In the genomic region with DNA sequence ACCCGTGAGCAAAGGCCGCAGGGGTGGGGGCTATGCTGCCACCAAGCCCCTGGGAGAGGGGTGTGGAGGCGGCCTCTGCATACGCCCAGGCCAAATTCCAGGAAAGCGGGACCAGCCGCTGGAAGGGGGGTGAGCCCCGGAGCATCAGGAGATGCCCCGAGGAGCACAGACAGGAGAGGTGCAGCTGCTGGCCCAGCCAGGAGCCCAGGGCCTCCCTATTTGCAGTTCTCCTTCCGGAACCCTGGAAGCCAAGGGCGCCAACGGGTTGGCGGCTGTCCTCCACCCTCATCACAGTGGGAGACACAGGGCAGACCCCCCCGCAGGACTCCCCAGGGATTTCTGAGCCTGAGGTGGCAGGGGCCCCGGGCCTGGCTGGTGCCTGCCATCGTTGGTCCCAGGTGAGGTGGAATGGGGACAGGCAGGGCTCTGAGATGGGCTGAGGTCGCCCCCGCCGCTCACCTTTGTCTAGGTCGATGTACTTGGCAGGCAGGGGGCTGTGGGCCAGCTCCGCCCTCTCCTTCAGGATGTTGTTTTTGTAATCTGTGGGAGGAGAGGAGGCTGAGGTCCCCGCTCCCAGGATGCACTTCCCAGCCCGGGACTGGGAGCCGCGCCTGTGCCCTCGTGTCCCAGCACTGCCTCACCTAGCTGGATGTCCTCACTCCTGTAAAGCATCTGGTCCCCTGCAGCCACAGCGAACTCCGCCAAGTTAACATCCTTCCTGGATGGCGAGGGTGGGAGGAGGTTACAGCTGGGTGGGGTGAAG, we compare ENCODE assay signal across 13 cellular contexts. TPM values are rescaled to one million over a fixed set of nuclear protein-coding genes. Genes with fewer than 3 reads are reported as not detected.
DNase-seq lines count a peak whose midpoint lies in the region; ATAC-seq and TF ChIP-seq lines count a peak whose summit lies in the region.
"Had no signal": no experiment of that assay in that cellular context is flagged by ENCODE, and none has a peak within 500 bp of the region (broad histone marks: within the 10 kb centered on the region; RNA-seq: fewer than 3 reads in every experiment).

No MANE protein-coding gene starts in this region.

- H3K36me3 Mint-ChIP-seq in CD4-positive, alpha-beta T cell (ENCODE audit: low read depth) = no peaks in the 10 kb centered on the region
- H3K36me3 Mint-ChIP-seq in WTC11 (no peaks in the 10 kb centered on the region), nephron (ENCODE audit: low read depth) (peaks cover 8% of the 10 kb centered on the region)

- H3K4me1 Mint-ChIP-seq in CD4-positive, alpha-beta T cell (ENCODE audit: low read depth) = peaks cover 20% of the 10 kb centered on the region
- H3K4me1 Mint-ChIP-seq in WTC11 = peaks cover 25% of the 10 kb centered on the region
- peaks cover 11% of the 10 kb centered on the region for H3K4me1 Mint-ChIP-seq in nephron

- DNase-seq in CD4-positive, alpha-beta T cell = no peak
- DNase-seq in H7 = peak; percentile 93
- peak; percentile 68 for DNase-seq in WTC11 (ENCODE audit: low spot score)
- no peak for DNase-seq in NCI-H187 (lab: John Stamatoyannopoulos, UW)
- no peak for DNase-seq in upper lobe of right lung
- DNase-seq in G401 (ENCODE audit: low spot score) = no peak
- DNase-seq: EL; Kasumi-1; ovary; stimulated activated CD4-positive, alpha-beta T cell treated with anti-CD3 and anti-CD28 coated beads, Interleukin-4, amount 100 ng/mL, for 24 hours; T-helper 2 cell had no signal

- H3K4me1 ChIP-seq in upper lobe of right lung = peaks cover 25% of the 10 kb centered on the region

- intact Hi-C loops in CD4-positive, alpha-beta T cell (cut with DNase I, micrococcal nuclease) = loop anchor here in 1 of 2 experiments (2.0 kb wide), 1 partner anchor 17 kb away; no protein-coding TSS in a partner anchor
- intact Hi-C loops in upper lobe of right lung (cut with DNase I) = no loop called here

- peak overlapping the region; percentile 31 for H3K4me3 ChIP-seq in H7 (ENCODE audit: insufficient read depth, low read depth, low read length)
- H3K4me3 ChIP-seq in upper lobe of right lung = no peak overlapping the region
- H3K4me3 ChIP-seq: ovary had no signal

- no peaks in the 10 kb centered on the region for H3K36me3 ChIP-seq in H7 (replicated peaks; ENCODE audit: control insufficient read depth, insufficient read depth, low read length)
- H3K36me3 ChIP-seq in upper lobe of right lung = no peaks in the 10 kb centered on the region
- H3K36me3 ChIP-seq: ovary had no signal

- in situ Hi-C loops in G401 (cut with HindIII; ENCODE audit: low sequenced_read_pairs) = no loop called here

- no peak overlapping the region for H3K27ac ChIP-seq in CD4-positive, alpha-beta T cell (ENCODE audit: low read depth, low read length)
- H3K27ac ChIP-seq in upper lobe of right lung = no peak overlapping the region
- H3K27ac ChIP-seq: ovary had no signal

- POLR2A ChIA-PET in CD4-positive, alpha-beta T cell (lab: Charles Lee) = interaction anchor here (1.0 to 2.3 kb wide), 2 partner anchors 12 to 18 kb away, joined by 3 to 12 read pairs; no protein-coding TSS in a partner anchor
- POLR2A ChIA-PET in WTC11 (lab: Charles Lee) = interaction anchor here (0.6 to 1.1 kb wide), 2 partner anchors 18 to 39 kb away, joined by 3 to 4 read pairs; no protein-coding TSS in a partner anchor

- no peaks in the 10 kb centered on the region for H3K9me3 ChIP-seq in CD4-positive, alpha-beta T cell (ENCODE audit: control insufficient read depth, low read length)
- H3K9me3 ChIP-seq in upper lobe of right lung = no peaks in the 10 kb centered on the region
- H3K9me3 ChIP-seq: ovary had no signal

- H3K4me3 Mint-ChIP-seq in CD4-positive, alpha-beta T cell = peak overlapping the region; percentile 80
- peak overlapping the region; percentile 73 for H3K4me3 Mint-ChIP-seq in WTC11
- peak overlapping the region; percentile 34 to 80 (median 47) for H3K4me3 Mint-ChIP-seq in nephron

- H3K27me3 Mint-ChIP-seq in CD4-positive, alpha-beta T cell = peaks cover 35% of the 10 kb centered on the region
- peaks cover 17% of the 10 kb centered on the region for H3K27me3 Mint-ChIP-seq in WTC11 (ENCODE audit: low read depth)
- peaks cover 11% of the 10 kb centered on the region for H3K27me3 Mint-ChIP-seq in nephron (ENCODE audit: low read depth)

- no peak overlapping the region for H3K27ac Mint-ChIP-seq in CD4-positive, alpha-beta T cell
- H3K27ac Mint-ChIP-seq in WTC11 (no peak overlapping the region), nephron (no peak overlapping the region)

- no peak for TF ChIP-seq CTCF in CD4-positive, alpha-beta T cell (IDR thresholded peaks at IDR 0.05)
- no peak for TF ChIP-seq CTCF in WTC11 (IDR thresholded peaks at IDR 0.05)
- TF ChIP-seq CTCF in nephron (IDR thresholded peaks at IDR 0.05; ENCODE audit: unreplicated experiment in 3 of 3) = no peak
- no peak for TF ChIP-seq CTCF in upper lobe of right lung (IDR thresholded peaks at IDR 0.05)

- CTCF ChIA-PET in CD4-positive, alpha-beta T cell (lab: Charles Lee) = interaction anchor here (2.0 kb wide), 1 partner anchor 18 kb away, joined by 9 read pairs; no protein-coding TSS in a partner anchor
- CTCF ChIA-PET in WTC11 (lab: Charles Lee) = interaction anchor here (1.0 to 1.5 kb wide), 7 partner anchors 8 to 62 kb away, joined by 3 to 4 read pairs (median 3); partner anchors contain the start of gene AURKAIP1

- ATAC-seq in CD4-positive, alpha-beta T cell (ENCODE audit: poor library complexity) = no peak
- ATAC-seq in WTC11 (peak; percentile 62), HG03442 (IDR thresholded peaks at IDR 0.05; ENCODE audit: unreplicated experiment) (no peak), upper lobe of right lung (no peak)

- peaks cover 45% of the 10 kb centered on the region for H3K27me3 ChIP-seq in CD4-positive, alpha-beta T cell (ENCODE audit: control insufficient read depth, insufficient read depth, low read length)
- H3K27me3 ChIP-seq in H7 (ENCODE audit: control insufficient read depth, insufficient read depth, low read length) = peaks cover 18% of the 10 kb centered on the region
- H3K27me3 ChIP-seq in upper lobe of right lung = peaks cover 22% of the 10 kb centered on the region
- H3K27me3 ChIP-seq: ovary had no signal

- H3K9me3 Mint-ChIP-seq in CD4-positive, alpha-beta T cell = no peaks in the 10 kb centered on the region
- no peaks in the 10 kb centered on the region for H3K9me3 Mint-ChIP-seq in WTC11
- H3K9me3 Mint-ChIP-seq in nephron = no peaks in the 10 kb centered on the region

TF ChIP-seq in WTC11, 78 proteins besides CTCF, POLR2A, EP300 and RAD21 (continues in another document):
- TF ChIP-seq, protein P1, sequence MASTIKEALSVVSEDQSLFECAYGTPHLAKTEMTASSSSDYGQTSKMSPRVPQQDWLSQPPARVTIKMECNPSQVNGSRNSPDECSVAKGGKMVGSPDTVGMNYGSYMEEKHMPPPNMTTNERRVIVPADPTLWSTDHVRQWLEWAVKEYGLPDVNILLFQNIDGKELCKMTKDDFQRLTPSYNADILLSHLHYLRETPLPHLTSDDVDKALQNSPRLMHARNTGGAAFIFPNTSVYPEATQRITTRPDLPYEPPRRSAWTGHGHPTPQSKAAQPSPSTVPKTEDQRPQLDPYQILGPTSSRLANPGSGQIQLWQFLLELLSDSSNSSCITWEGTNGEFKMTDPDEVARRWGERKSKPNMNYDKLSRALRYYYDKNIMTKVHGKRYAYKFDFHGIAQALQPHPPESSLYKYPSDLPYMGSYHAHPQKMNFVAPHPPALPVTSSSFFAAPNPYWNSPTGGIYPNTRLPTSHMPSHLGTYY (CRISPR knock-in tag; IDR thresholded peaks at IDR 0.05) = no peak
- TF ChIP-seq IRF1 (CRISPR knock-in tag; IDR thresholded peaks at IDR 0.05) (no peak), SOX15 (CRISPR knock-in tag; IDR thresholded peaks at IDR 0.05) (no peak), EMX1 (CRISPR knock-in tag; IDR thresholded peaks at IDR 0.05) (no peak; the same call in 1 of the 2 replicates), ZNF263 (CRISPR knock-in tag; IDR thresholded peaks at IDR 0.05; ENCODE audit: low read depth) (no peak), ZNF317 (CRISPR knock-in tag; IDR thresholded peaks at IDR 0.05; ENCODE audit: borderline replicate concordance, low read depth) (no peak)
- TF ChIP-seq, protein P2, sequence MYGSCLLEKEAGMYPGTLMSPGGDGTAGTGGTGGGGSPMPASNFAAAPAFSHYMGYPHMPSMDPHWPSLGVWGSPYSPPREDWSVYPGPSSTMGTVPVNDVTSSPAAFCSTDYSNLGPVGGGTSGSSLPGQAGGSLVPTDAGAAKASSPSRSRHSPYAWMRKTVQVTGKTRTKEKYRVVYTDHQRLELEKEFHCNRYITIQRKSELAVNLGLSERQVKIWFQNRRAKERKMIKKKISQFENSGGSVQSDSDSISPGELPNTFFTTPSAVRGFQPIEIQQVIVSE (CRISPR knock-in tag; IDR thresholded peaks at IDR 0.05; ENCODE audit: borderline replicate concordance) = no peak

RNA-seq across cellular contexts. Expression of gene DVL1, which starts 4.4 kb away (rescaled TPM):
- 10 to 100 TPM; 44.9 to 45.5 TPM for total RNA-seq in CD4-positive, alpha-beta T cell
- total RNA-seq in H7 (2014; rRNA removed; shearing (Covaris generic)) = 189 and 191 TPM in 2 replicates
- total RNA-seq in WTC11 (2021) (74.1 to 91.4 TPM (median 77.3 TPM) in 3 replicates), upper lobe of right lung (66.0 TPM)
- 66.4 and 70.2 TPM in 2 replicates for total RNA-seq in G401 (2014; rRNA removed; shearing (Covaris generic))

RNA-seq across cellular contexts. Expression of gene MXRA8, which starts 4.8 kb away (rescaled TPM):
- total RNA-seq in CD4-positive, alpha-beta T cell = 1 to 10 TPM; 1.6 to 2.9 TPM
- total RNA-seq in H7 (2014; rRNA removed; shearing (Covaris generic)) = 54.2 and 80.1 TPM in 2 replicates
- 6.7 to 11.2 TPM (median 10.7 TPM) in 3 replicates for total RNA-seq in WTC11 (2021)
- total RNA-seq in upper lobe of right lung = 66.3 TPM
- 23.0 and 26.7 TPM in 2 replicates for total RNA-seq in G401 (2014; rRNA removed; shearing (Covaris generic))

RNA-seq across cellular contexts. Expression of gene AURKAIP1, which starts 21.4 kb away (rescaled TPM):
- 10 to 100 TPM; 59.2 to 64.6 TPM for total RNA-seq in CD4-positive, alpha-beta T cell
- total RNA-seq in H7 (2014; rRNA removed; shearing (Covaris generic)) = 275 and 320 TPM in 2 replicates
- 238 to 268 TPM (median 250 TPM) in 3 replicates for total RNA-seq in WTC11 (2021)
- 92.1 TPM for total RNA-seq in upper lobe of right lung
- total RNA-seq in G401 (2014; rRNA removed; shearing (Covaris generic)) = 210 and 263 TPM in 2 replicates

RNA-seq across cellular contexts. Expression of gene TAS1R3, which starts 22.5 kb away (rescaled TPM):
- total RNA-seq in CD4-positive, alpha-beta T cell = 1 to 10 TPM; 3.3 to 3.4 TPM
- 0.14 TPM in 1 of 2 replicates, not detected in the other for total RNA-seq in H7 (2014; rRNA removed; shearing (Covaris generic))
- 0.18 to 0.22 TPM (median 0.21 TPM) in 3 replicates for total RNA-seq in WTC11 (2021)
- total RNA-seq in upper lobe of right lung = 0.32 TPM
- 0.14 TPM in 1 of 2 replicates, not detected in the other for total RNA-seq in G401 (2014; rRNA removed; shearing (Covaris generic))

RNA-seq across cellular contexts. Expression of gene CPTP, which starts 29.0 kb away (rescaled TPM):
- total RNA-seq in CD4-positive, alpha-beta T cell = 10 to 100 TPM; 11.6 to 12.9 TPM
- 25.0 and 27.7 TPM in 2 replicates for total RNA-seq in H7 (2014; rRNA removed; shearing (Covaris generic))
- 10.3 to 14.4 TPM (median 12.3 TPM) in 3 replicates for total RNA-seq in WTC11 (2021)
- 20.4 TPM for total RNA-seq in upper lobe of right lung
- total RNA-seq in G401 (2014; rRNA removed; shearing (Covaris generic)) = 22.5 and 23.5 TPM in 2 replicates

Comparison
In these comparisons a context has a peak if more than half of its experiments do, and no peak if none do; other contexts are left out.
1. DNase-seq: peak in H7 (single experiment) and WTC11 (single experiment); none in CD4-positive, alpha-beta T cell (0 of 10), NCI-H187 (0 of 2), upper lobe of right lung (single experiment) and G401 (single experiment).
2. Peak in every context shown above with its lines, with median percentiles within 50 percentile points of each other: H3K4me3 Mint-ChIP-seq.